Comparison of ENCODE assay signal across 1 cellular context in genomic region chr15:59295742-59296090, GRCh38.
TF ChIP-seq lines count a peak whose summit lies in the region.

No MANE protein-coding gene starts in this region.

TF ChIP-seq in HEK293, 187 proteins besides CTCF, POLR2A, EP300 and RAD21 (continued from another document):
- TF ChIP-seq ZNF398 (tag by site-specific recombination; IDR thresholded peaks at IDR 0.05) (peak; percentile 22; the same call in 1 of the 2 replicates), SP7 (tag by site-specific recombination; IDR thresholded peaks at IDR 0.05) (peak; percentile 88)
